ENCODE assay signal across 11 cellular contexts in the genomic region with DNA sequence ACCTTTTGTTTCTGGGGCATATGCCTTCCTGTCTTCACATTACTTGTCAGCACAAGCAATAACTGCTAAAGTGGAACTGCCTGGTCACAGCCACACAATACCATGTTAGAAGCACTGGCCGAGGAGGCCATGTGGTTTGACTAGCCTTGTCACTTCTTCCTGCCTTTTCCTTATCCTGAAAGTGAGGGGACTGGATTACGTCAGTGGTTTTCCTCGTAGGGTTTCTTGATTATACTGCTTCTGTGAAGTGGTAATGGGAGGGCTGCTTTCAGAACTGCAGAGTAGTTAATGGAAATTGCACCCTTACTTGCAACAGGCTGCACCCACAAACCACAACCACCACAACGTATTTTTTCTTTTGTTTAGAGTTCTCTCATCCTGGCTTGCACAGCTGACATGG. TPM values are rescaled to one million over a fixed set of nuclear protein-coding genes. Genes with fewer than 3 reads are reported as not detected.
DNase-seq lines count a peak whose midpoint lies in the region; ATAC-seq, FAIRE-seq and TF ChIP-seq lines count a peak whose summit lies in the region.
"Had no signal": no experiment of that assay in that cellular context is flagged by ENCODE, and none has a peak within 500 bp of the region (broad histone marks: within the 10 kb centered on the region; RNA-seq: fewer than 3 reads in every experiment).

No MANE protein-coding gene starts in this region.

- no peak overlapping the region for H2BK12ac ChIP-seq in neuronal stem cell (ENCODE audit: low read length)

- H3K79me1 ChIP-seq in neuronal stem cell (ENCODE audit: low read depth, low read length), result no peaks in the 10 kb centered on the region

- no CpG with 5 or more reads among the region's 4 CpGs for WGBS in neuronal stem cell (ENCODE audit: extremely low coverage in 2 of 2, insufficient read length in 2 of 2, insufficient replicate concordance in 1 of 2), 2 donors

- H3K27me3 ChIP-seq in GM23338 (ENCODE audit: insufficient read depth) (no peaks in the 10 kb centered on the region), neuronal stem cell (ENCODE audit: control insufficient read depth in 3 of 3, insufficient read depth in 3 of 3, low read depth in 1 of 3, low read length in 3 of 3) (no peaks in the 10 kb centered on the region), right atrium auricular region (no peaks in the 10 kb centered on the region)

- no peak overlapping the region for H3K18ac ChIP-seq in neuronal stem cell (ENCODE audit: low read length)

- H3K27me3 Mint-ChIP-seq in GM23338 (ENCODE audit: insufficient read depth, low read depth, poor library complexity), result no peaks in the 10 kb centered on the region

- 0 out of 3 replicates have a peak overlapping the region, but pooled peaks have one; percentile 8 for H3K4me3 Mint-ChIP-seq in GM23338

- no peak overlapping the region for H2AFZ ChIP-seq in GM23338
- H2AFZ ChIP-seq in neuronal stem cell (ENCODE audit: low read length), result peak overlapping the region; percentile 21

- FAIRE-seq in urothelium cell line (lab: Jason Lieb, UNC), result no peak

- no peak overlapping the region for H3K14ac ChIP-seq in neuronal stem cell (ENCODE audit: low read length)

- peak; percentile 53 for ATAC-seq in GM23338
- peak; percentile 80 for ATAC-seq in activated naive CD4-positive, alpha-beta T cell treated with anti-CD3 and anti-CD28 coated beads, Interleukin-2, amount 50 U/mL, for 72 hours

- H3K23ac ChIP-seq in neuronal stem cell (ENCODE audit: low read depth, low read length, poor library complexity), result no peak overlapping the region

- H3K9me3 Mint-ChIP-seq in GM23338, result no peaks in the 10 kb centered on the region
- H3K9me3 Mint-ChIP-seq in activated naive CD4-positive, alpha-beta T cell treated with anti-CD3 and anti-CD28 coated beads, Interleukin-2, amount 50 U/mL, for 72 hours, result no peaks in the 10 kb centered on the region

- H2AK5ac ChIP-seq in neuronal stem cell (ENCODE audit: low read depth, low read length), result no peak overlapping the region

- H3K9me3 ChIP-seq in neuronal stem cell (replicated peaks in 1 of 2; ENCODE audit: control insufficient read depth in 2 of 2, insufficient read depth in 1 of 2, low read depth in 1 of 2, low read length in 2 of 2) (no peaks in the 10 kb centered on the region), right atrium auricular region (no peaks in the 10 kb centered on the region)

- H3K27ac Mint-ChIP-seq in GM23338, result peak overlapping the region; percentile 100
- peak overlapping the region; percentile 47 to 73 for H3K27ac Mint-ChIP-seq in activated naive CD4-positive, alpha-beta T cell treated with anti-CD3 and anti-CD28 coated beads, Interleukin-2, amount 50 U/mL, for 72 hours

- TF ChIP-seq CTCF in GM23338 (conservative IDR thresholded peaks at IDR 0.05; ENCODE audit: low read depth in 2 of 2) (no peak), right atrium auricular region (IDR thresholded peaks at IDR 0.05) (no peak)

- H3K4ac ChIP-seq in neuronal stem cell (ENCODE audit: low read length), result no peak overlapping the region

- H3K36me3 ChIP-seq in GM23338 (ENCODE audit: insufficient read depth) (peaks cover 7% of the 10 kb centered on the region; the same call in 1 of the 2 replicates), neuronal stem cell (replicated peaks in 1 of 2; ENCODE audit: control insufficient read depth in 2 of 2, insufficient read depth in 2 of 2, low read length in 2 of 2) (peaks cover 4 to 89% of the 10 kb centered on the region in 2 donors), right atrium auricular region (peaks cover 15% of the 10 kb centered on the region)

- no peaks in the 10 kb centered on the region for H4K20me1 ChIP-seq in GM23338 (replicated peaks; ENCODE audit: insufficient read depth)

- H3K36me3 Mint-ChIP-seq in GM23338 (ENCODE audit: low read depth), result peaks cover 63% of the 10 kb centered on the region
- peaks cover 6 to 17% of the 10 kb centered on the region in 2 donors for H3K36me3 Mint-ChIP-seq in activated naive CD4-positive, alpha-beta T cell treated with anti-CD3 and anti-CD28 coated beads, Interleukin-2, amount 50 U/mL, for 72 hours

- H3K27ac ChIP-seq in GM23338 (ENCODE audit: low read depth) (peak overlapping the region; percentile 87), neuronal stem cell (replicated peaks; ENCODE audit: low read length) (no peak overlapping the region), right atrium auricular region (no peak overlapping the region)
- H3K27ac ChIP-seq: WERI-Rb-1 had no signal

- H3K9ac ChIP-seq in neuronal stem cell (ENCODE audit: low read depth, low read length, poor library complexity), result no peak overlapping the region

- H3K4me1 ChIP-seq in GM23338 (ENCODE audit: insufficient read depth) (peaks cover 12% of the 10 kb centered on the region), neuronal stem cell (ENCODE audit: control insufficient read depth in 2 of 2, insufficient read depth in 1 of 2, low read depth in 1 of 2, low read length in 2 of 2) (peaks cover 0 to 10% of the 10 kb centered on the region in 2 donors), right atrium auricular region (no peaks in the 10 kb centered on the region)

- H2BK15ac ChIP-seq in neuronal stem cell (ENCODE audit: low read length), result no peak overlapping the region

- H4K91ac ChIP-seq in neuronal stem cell (ENCODE audit: low read depth, low read length, poor library complexity), result no peak overlapping the region

- no peak overlapping the region for H4K8ac ChIP-seq in neuronal stem cell (ENCODE audit: low read depth, low read length)

- H3K4me1 Mint-ChIP-seq in GM23338, result peaks cover 23% of the 10 kb centered on the region; the same call in 2 of the 3 replicates

- no peak overlapping the region for H3K4me3 ChIP-seq in GM23338
- no peak overlapping the region for H3K4me3 ChIP-seq in neuronal stem cell (ENCODE audit: low read length in 2 of 2)
- no peak overlapping the region for H3K4me3 ChIP-seq in right atrium auricular region

- DNase-seq in GM23338 (ENCODE audit: low spot score) (peak; percentile 11), RPMI7951 (ENCODE audit: low read depth) (peak; percentile 1), neuronal stem cell (ENCODE audit: low spot score) (no peak), SK-N-DZ (ENCODE audit: low spot score) (no peak), urothelium cell line (ENCODE audit: low spot score) (no peak), medulla oblongata (ENCODE audit: extremely low spot score) (no peak), right atrium auricular region (ENCODE audit: low spot score) (no peak)
- DNase-seq in activated naive CD4-positive, alpha-beta T cell treated with anti-CD3 and anti-CD28 coated beads, Interleukin-2, amount 50 U/mL, for 72 hours (ENCODE audit: low spot score in 2 of 2), result peak; percentile 31 to 58
- DNase-seq: erythroblast, NCI-H1048, WERI-Rb-1 had no signal

- no peaks in the 10 kb centered on the region for H3K79me2 ChIP-seq in GM23338 (replicated peaks; ENCODE audit: insufficient read depth)

- H3K4me2 ChIP-seq in GM23338, result peak overlapping the region; percentile 4; the same call in 1 of the 2 replicates
- no peak overlapping the region for H3K4me2 ChIP-seq in neuronal stem cell (ENCODE audit: insufficient read depth, low read length, poor library complexity, severe bottlenecking)

- H3F3A ChIP-seq in GM23338 (replicated peaks; ENCODE audit: low read depth), result no peaks in the 10 kb centered on the region

- no peak overlapping the region for H2BK120ac ChIP-seq in neuronal stem cell (ENCODE audit: low read depth, low read length)

- H2BK5ac ChIP-seq in neuronal stem cell (ENCODE audit: low read length), result no peak overlapping the region

- H3K9me2 ChIP-seq in GM23338 (ENCODE audit: insufficient read depth), result no peaks in the 10 kb centered on the region

TF ChIP-seq in GM23338, 12 proteins besides CTCF, POLR2A, EP300 and RAD21 (continues in another document):
- TF ChIP-seq NANOG (IDR thresholded peaks at IDR 0.05; ENCODE audit: borderline replicate concordance) (no peak), ZNF331 (CRISPR knock-in tag; IDR thresholded peaks at IDR 0.05; ENCODE audit: low read depth) (no peak), JUNB (IDR thresholded peaks at IDR 0.05; ENCODE audit: unreplicated experiment) (no peak)

RNA-seq across cellular contexts. Expression of a gene that starts 26.6 kb away (rescaled TPM):
- total RNA-seq in GM23338 (2014; rRNA removed; shearing (Covaris generic)), result 5.2 and 7.7 TPM in 2 replicates
- polyA plus RNA-seq in GM23338 (2016; fragmentation: Nextera tagmentation; extraction: Ambion mirVana), result 40.9 and 45.1 TPM in 2 replicates
- 2.8 and 4.5 TPM in 2 replicates for total RNA-seq in RPMI7951 (2014; rRNA removed; shearing (Covaris generic))
- 10 to 100 TPM; 12.3 to 16.9 TPM for total RNA-seq in activated naive CD4-positive, alpha-beta T cell treated with anti-CD3 and anti-CD28 coated beads, Interleukin-2, amount 50 U/mL, for 72 hours
- polyA plus RNA-seq in neuronal stem cell (2013, experiment 1 of 2), result 10.1 TPM
- polyA plus RNA-seq in neuronal stem cell (2013, experiment 2 of 2), result 9.7 TPM
- polyA plus RNA-seq in SK-N-DZ (2014; cell fraction: cytosol; rRNA removed), result 2.8 and 3.0 TPM in 2 replicates
- 5.3 and 6.1 TPM in 2 replicates for polyA plus RNA-seq in SK-N-DZ (2014; cell fraction: nucleus; rRNA removed)
- total RNA-seq in right atrium auricular region, result 1 to 10 TPM; 4.0 to 6.1 TPM

RNA-seq across cellular contexts. Expression of a gene that starts 37.7 kb away (rescaled TPM):
- 251 and 380 TPM in 2 replicates for total RNA-seq in GM23338 (2014; rRNA removed; shearing (Covaris generic))
- 138 and 160 TPM in 2 replicates for polyA plus RNA-seq in GM23338 (2016; fragmentation: Nextera tagmentation; extraction: Ambion mirVana)
- 160 TPM in 2 replicates for total RNA-seq in RPMI7951 (2014; rRNA removed; shearing (Covaris generic))
- total RNA-seq in activated naive CD4-positive, alpha-beta T cell treated with anti-CD3 and anti-CD28 coated beads, Interleukin-2, amount 50 U/mL, for 72 hours, result 10 to 100 TPM; 21.6 to 23.8 TPM
- 88.1 TPM for polyA plus RNA-seq in neuronal stem cell (2013, experiment 1 of 2)
- polyA plus RNA-seq in neuronal stem cell (2013, experiment 2 of 2), result 91.4 TPM
- 105 and 151 TPM in 2 replicates for polyA plus RNA-seq in SK-N-DZ (2014; cell fraction: cytosol; rRNA removed)
- 67.9 and 88.9 TPM in 2 replicates for polyA plus RNA-seq in SK-N-DZ (2014; cell fraction: nucleus; rRNA removed)
- total RNA-seq in right atrium auricular region, result 100 to 1,000 TPM; 101 to 184 TPM

Comparison
In these comparisons a context has a peak if more than half of its experiments do, and no peak if none do; other contexts are left out.
1. DNase-seq: peak in GM23338 (single experiment), RPMI7951 (single experiment) and activated naive CD4-positive, alpha-beta T cell treated with anti-CD3 and anti-CD28 coated beads, Interleukin-2, amount 50 U/mL, for 72 hours (2 of 2); none in neuronal stem cell (single experiment), SK-N-DZ (single experiment), urothelium cell line (single experiment), medulla oblongata (single experiment) and right atrium auricular region (single experiment).